ENCODE assay signal across 1 cellular context in the genomic region with DNA sequence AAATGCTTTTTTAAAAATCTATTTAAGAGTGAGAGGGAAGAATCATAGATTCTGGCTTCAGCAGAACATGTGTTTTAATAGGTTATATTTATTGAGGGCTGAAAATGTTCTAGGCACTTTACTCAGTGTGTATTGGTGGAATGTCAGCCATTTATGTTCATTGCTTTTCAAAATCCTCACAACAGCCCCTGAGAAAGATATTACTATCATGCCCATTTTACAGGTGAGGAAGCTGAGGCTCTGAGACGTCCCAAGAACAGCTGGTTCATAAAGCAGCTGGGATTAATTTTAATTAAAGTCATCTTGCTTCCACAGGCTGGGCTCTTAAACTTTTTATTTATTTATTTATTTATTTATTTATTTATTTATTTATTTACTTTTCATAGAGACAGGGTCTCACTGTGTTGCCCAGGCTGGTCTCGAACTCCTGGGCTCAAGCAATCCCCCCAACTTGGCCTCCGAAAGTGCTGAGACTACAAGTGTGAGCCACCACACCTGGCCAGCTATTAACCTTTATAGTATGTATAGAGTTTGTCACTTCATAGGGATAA.
A peak's percentile ranks its signal among the peaks of the same experiment; 100 is the strongest.
TF ChIP-seq lines count a peak whose summit lies in the region.

No MANE protein-coding gene starts in this region.

TF ChIP-seq in K562, 482 proteins besides CTCF, POLR2A, EP300 and RAD21:
- TF ChIP-seq BCOR (IDR thresholded peaks at IDR 0.05) (peak; percentile 77; the same call in 1 of the 2 replicates), NUFIP1 (IDR thresholded peaks at IDR 0.05; ENCODE audit: partially characterized antibody) (no peak), ZNF551 (CRISPR knock-in tag; IDR thresholded peaks at IDR 0.05) (no peak), ZNF445 (CRISPR knock-in tag; IDR thresholded peaks at IDR 0.05; ENCODE audit: low read depth) (no peak), KDM1A (IDR thresholded peaks at IDR 0.05) (peak; percentile 17 to 22; a peak in 1 of 4 replicates), CC2D1A (IDR thresholded peaks at IDR 0.05) (no peak), CBFA2T3 (IDR thresholded peaks at IDR 0.05) (no peak), BRD9 (IDR thresholded peaks at IDR 0.05; ENCODE audit: low read depth, partially characterized antibody) (no peak), CBX3 (IDR thresholded peaks at IDR 0.05; ENCODE audit: borderline replicate concordance in 1 of 2, low read length in 2 of 2) (no peak), KLF13 (tag; IDR thresholded peaks at IDR 0.05; ENCODE audit: borderline replicate concordance, low read depth) (no peak), SMARCA4 (IDR thresholded peaks at IDR 0.05) (no peak), NFE2 (IDR thresholded peaks at IDR 0.05; ENCODE audit: low read depth) (no peak), BCL6 (CRISPR knock-in tag; IDR thresholded peaks at IDR 0.05) (no peak), RBM25 (IDR thresholded peaks at IDR 0.05; ENCODE audit: low read depth, low read length, severe bottlenecking) (peak; percentile 94), ADNP (tag; IDR thresholded peaks at IDR 0.05) (peak; percentile 79; the same call in 1 of the 2 replicates), ZNF121 (CRISPR knock-in tag; conservative IDR thresholded peaks at IDR 0.05) (peak; percentile 8; the same call in 1 of the 2 replicates)
- TF ChIP-seq, protein P1, sequence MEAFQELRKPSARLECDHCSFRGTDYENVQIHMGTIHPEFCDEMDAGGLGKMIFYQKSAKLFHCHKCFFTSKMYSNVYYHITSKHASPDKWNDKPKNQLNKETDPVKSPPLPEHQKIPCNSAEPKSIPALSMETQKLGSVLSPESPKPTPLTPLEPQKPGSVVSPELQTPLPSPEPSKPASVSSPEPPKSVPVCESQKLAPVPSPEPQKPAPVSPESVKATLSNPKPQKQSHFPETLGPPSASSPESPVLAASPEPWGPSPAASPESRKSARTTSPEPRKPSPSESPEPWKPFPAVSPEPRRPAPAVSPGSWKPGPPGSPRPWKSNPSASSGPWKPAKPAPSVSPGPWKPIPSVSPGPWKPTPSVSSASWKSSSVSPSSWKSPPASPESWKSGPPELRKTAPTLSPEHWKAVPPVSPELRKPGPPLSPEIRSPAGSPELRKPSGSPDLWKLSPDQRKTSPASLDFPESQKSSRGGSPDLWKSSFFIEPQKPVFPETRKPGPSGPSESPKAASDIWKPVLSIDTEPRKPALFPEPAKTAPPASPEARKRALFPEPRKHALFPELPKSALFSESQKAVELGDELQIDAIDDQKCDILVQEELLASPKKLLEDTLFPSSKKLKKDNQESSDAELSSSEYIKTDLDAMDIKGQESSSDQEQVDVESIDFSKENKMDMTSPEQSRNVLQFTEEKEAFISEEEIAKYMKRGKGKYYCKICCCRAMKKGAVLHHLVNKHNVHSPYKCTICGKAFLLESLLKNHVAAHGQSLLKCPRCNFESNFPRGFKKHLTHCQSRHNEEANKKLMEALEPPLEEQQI (IDR thresholded peaks at IDR 0.05): no peak
- TF ChIP-seq, protein P2, sequence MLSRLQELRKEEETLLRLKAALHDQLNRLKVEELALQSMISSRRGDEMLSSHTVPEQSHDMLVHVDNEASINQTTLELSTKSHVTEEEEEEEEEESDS (CRISPR knock-in tag; IDR thresholded peaks at IDR 0.05): no peak
- TF ChIP-seq, protein P3, sequence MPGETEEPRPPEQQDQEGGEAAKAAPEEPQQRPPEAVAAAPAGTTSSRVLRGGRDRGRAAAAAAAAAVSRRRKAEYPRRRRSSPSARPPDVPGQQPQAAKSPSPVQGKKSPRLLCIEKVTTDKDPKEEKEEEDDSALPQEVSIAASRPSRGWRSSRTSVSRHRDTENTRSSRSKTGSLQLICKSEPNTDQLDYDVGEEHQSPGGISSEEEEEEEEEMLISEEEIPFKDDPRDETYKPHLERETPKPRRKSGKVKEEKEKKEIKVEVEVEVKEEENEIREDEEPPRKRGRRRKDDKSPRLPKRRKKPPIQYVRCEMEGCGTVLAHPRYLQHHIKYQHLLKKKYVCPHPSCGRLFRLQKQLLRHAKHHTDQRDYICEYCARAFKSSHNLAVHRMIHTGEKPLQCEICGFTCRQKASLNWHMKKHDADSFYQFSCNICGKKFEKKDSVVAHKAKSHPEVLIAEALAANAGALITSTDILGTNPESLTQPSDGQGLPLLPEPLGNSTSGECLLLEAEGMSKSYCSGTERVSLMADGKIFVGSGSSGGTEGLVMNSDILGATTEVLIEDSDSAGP (CRISPR knock-in tag; IDR thresholded peaks at IDR 0.05): no peak
- TF ChIP-seq, protein P4, sequence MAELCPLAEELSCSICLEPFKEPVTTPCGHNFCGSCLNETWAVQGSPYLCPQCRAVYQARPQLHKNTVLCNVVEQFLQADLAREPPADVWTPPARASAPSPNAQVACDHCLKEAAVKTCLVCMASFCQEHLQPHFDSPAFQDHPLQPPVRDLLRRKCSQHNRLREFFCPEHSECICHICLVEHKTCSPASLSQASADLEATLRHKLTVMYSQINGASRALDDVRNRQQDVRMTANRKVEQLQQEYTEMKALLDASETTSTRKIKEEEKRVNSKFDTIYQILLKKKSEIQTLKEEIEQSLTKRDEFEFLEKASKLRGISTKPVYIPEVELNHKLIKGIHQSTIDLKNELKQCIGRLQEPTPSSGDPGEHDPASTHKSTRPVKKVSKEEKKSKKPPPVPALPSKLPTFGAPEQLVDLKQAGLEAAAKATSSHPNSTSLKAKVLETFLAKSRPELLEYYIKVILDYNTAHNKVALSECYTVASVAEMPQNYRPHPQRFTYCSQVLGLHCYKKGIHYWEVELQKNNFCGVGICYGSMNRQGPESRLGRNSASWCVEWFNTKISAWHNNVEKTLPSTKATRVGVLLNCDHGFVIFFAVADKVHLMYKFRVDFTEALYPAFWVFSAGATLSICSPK (IDR thresholded peaks at IDR 0.05; ENCODE audit: borderline replicate concordance): no peak
